16 cellular contexts compared by ENCODE assay signal in genomic region chr6:37302086-37302686, GRCh38. TPM values are rescaled to one million over a fixed set of nuclear protein-coding genes. Genes with fewer than 3 reads are reported as not detected.
"Had no signal": no experiment of that assay in that cellular context is flagged by ENCODE, and none has a peak within 500 bp of the region (broad histone marks: within the 10 kb centered on the region; RNA-seq: fewer than 3 reads in every experiment).

No MANE protein-coding gene starts in this region.

- H3K9me3 ChIP-seq: ascending aorta, breast epithelium, left lung, mucosa of descending colon, ovary, upper lobe of left lung had no signal

- H3K4me1 ChIP-seq: ascending aorta, breast epithelium, left lung, upper lobe of left lung had no signal

- H3K36me3 ChIP-seq: breast epithelium, ovary had no signal

- H3K27ac ChIP-seq: ascending aorta, breast epithelium, left lung, ovary, upper lobe of left lung had no signal

- FAIRE-seq: keratinocyte, TTC549 had no signal

- ATAC-seq: activated naive CD8-positive, alpha-beta T cell treated with anti-CD3 and anti-CD28 coated beads, Interleukin-2, amount 50 U/mL, for 24 hours; left lung; mucosa of descending colon; naive thymus-derived CD4-positive, alpha-beta T cell; sciatic nerve; stimulated activated naive CD8-positive, alpha-beta T cell treated with anti-CD3 and anti-CD28 coated beads, Interleukin-15, amount 100 ng/mL, for 72 hours; T-helper 17 cell had no signal

- H3K27me3 ChIP-seq: ascending aorta, breast epithelium, left lung, ovary, upper lobe of left lung had no signal

- H3K4me3 ChIP-seq: ascending aorta, breast epithelium, left lung, mucosa of descending colon, ovary, upper lobe of left lung had no signal

- DNase-seq: activated CD4-positive, alpha-beta T cell treated with anti-CD3 and anti-CD28 coated beads, Interleukin-2, amount 50 U/mL, for 1 hour; activated naive CD4-positive, alpha-beta T cell treated with anti-CD3 and anti-CD28 coated beads for 36 hours; activated naive CD8-positive, alpha-beta T cell treated with anti-CD3 and anti-CD28 coated beads, Interleukin-2, amount 50 U/mL, for 24 hours; activated T-cell treated with anti-CD3 and anti-CD28 coated beads for 4 hours; left lung; mucosa of descending colon; naive thymus-derived CD4-positive, alpha-beta T cell; ovary; stimulated activated naive CD8-positive, alpha-beta T cell treated with anti-CD3 and anti-CD28 coated beads, Interleukin-15, amount 100 ng/mL, for 72 hours; T-helper 17 cell; upper lobe of left lung had no signal

RNA-seq across cellular contexts. Expression of gene TMEM217, which starts 44.2 kb away (rescaled TPM):
- total RNA-seq: ascending aorta had no signal
